In genomic region chr4:1253831-1254230, GRCh38 we compare ENCODE assay signal across 19 cellular contexts. TPM values are rescaled to one million over a fixed set of nuclear protein-coding genes. Genes with fewer than 3 reads are reported as not detected.
DNase-seq lines count a peak whose midpoint lies in the region; ATAC-seq and TF ChIP-seq lines count a peak whose summit lies in the region.
"Had no signal": no experiment of that assay in that cellular context is flagged by ENCODE, and none has a peak within 500 bp of the region (broad histone marks: within the 10 kb centered on the region; RNA-seq: fewer than 3 reads in every experiment).

No MANE protein-coding gene starts in this region.

- no peak for TF ChIP-seq CTCF in GM20000 (IDR thresholded peaks at IDR 0.05; ENCODE audit: extremely low read depth, missing control alignments)
- no peak for TF ChIP-seq CTCF in WTC11 (IDR thresholded peaks at IDR 0.05)

- no peak overlapping the region for H3K27ac ChIP-seq in BLaER1
- H3K27ac ChIP-seq: 22Rv1, lower lobe of right lung, right lobe of liver, RWPE1, transverse colon had no signal

- peaks cover 17% of the 10 kb centered on the region for H3K4me1 ChIP-seq in BLaER1

- no peak overlapping the region for H3K9ac ChIP-seq in BLaER1

- ATAC-seq in activated CD8-positive, alpha-beta T cell treated with anti-CD3 and anti-CD28 coated beads, Interleukin-2, amount 10 ng/mL, durations not matched to agents 7 days and 5 days, result no peak
- ATAC-seq in WTC11, result no peak
- ATAC-seq: GM23338, lower lobe of right lung, right lobe of liver had no signal

- H3K36me3 Mint-ChIP-seq in T-helper 1 cell treated with Interleukin-12 subunit alpha and Interleukin-12 subunit beta and Interleukin-4 antibody, amounts not matched to agents 30 μg/mL and 1 μg/mL, for 36 hours (ENCODE audit: low read depth), result peaks cover 51% of the 10 kb centered on the region
- H3K36me3 Mint-ChIP-seq in activated CD8-positive, alpha-beta T cell treated with anti-CD3 and anti-CD28 coated beads, Interleukin-2, amount 10 ng/mL, durations not matched to agents 7 days and 5 days (ENCODE audit: low read depth), result peaks cover 72% of the 10 kb centered on the region
- H3K36me3 Mint-ChIP-seq in immature natural killer cell (peaks cover 0 to 14% (median 0%) of the 10 kb centered on the region in 3 donors), WTC11 (peaks cover 58% of the 10 kb centered on the region)

- H4K20me1 ChIP-seq in BLaER1, result no peaks in the 10 kb centered on the region

- peaks cover 55% of the 10 kb centered on the region for H3K9me3 Mint-ChIP-seq in T-helper 1 cell treated with Interleukin-12 subunit alpha and Interleukin-12 subunit beta and Interleukin-4 antibody, amounts not matched to agents 30 μg/mL and 1 μg/mL, for 36 hours
- peaks cover 49% of the 10 kb centered on the region for H3K9me3 Mint-ChIP-seq in activated CD8-positive, alpha-beta T cell treated with anti-CD3 and anti-CD28 coated beads, Interleukin-2, amount 10 ng/mL, durations not matched to agents 7 days and 5 days (ENCODE audit: insufficient read depth)
- H3K9me3 Mint-ChIP-seq in immature natural killer cell (peaks cover 0 to 3% (median 1%) of the 10 kb centered on the region in 6 donors), WTC11 (peaks cover 81% of the 10 kb centered on the region)

- peaks cover 35% of the 10 kb centered on the region for H3K4me1 Mint-ChIP-seq in T-helper 1 cell treated with Interleukin-12 subunit alpha and Interleukin-12 subunit beta and Interleukin-4 antibody, amounts not matched to agents 30 μg/mL and 1 μg/mL, for 36 hours (ENCODE audit: low read depth)
- H3K4me1 Mint-ChIP-seq in activated CD8-positive, alpha-beta T cell treated with anti-CD3 and anti-CD28 coated beads, Interleukin-2, amount 10 ng/mL, durations not matched to agents 7 days and 5 days (ENCODE audit: low read depth), result peaks cover 60% of the 10 kb centered on the region
- peaks cover 57 to 76% of the 10 kb centered on the region in 2 donors for H3K4me1 Mint-ChIP-seq in immature natural killer cell
- H3K4me1 Mint-ChIP-seq in WTC11, result peaks cover 5% of the 10 kb centered on the region; the same call in 1 of the 2 replicates

- peak overlapping the region; percentile 31 for H3K27ac Mint-ChIP-seq in T-helper 1 cell treated with Interleukin-12 subunit alpha and Interleukin-12 subunit beta and Interleukin-4 antibody, amounts not matched to agents 30 μg/mL and 1 μg/mL, for 36 hours
- peak overlapping the region; percentile 86 for H3K27ac Mint-ChIP-seq in activated CD8-positive, alpha-beta T cell treated with anti-CD3 and anti-CD28 coated beads, Interleukin-2, amount 10 ng/mL, durations not matched to agents 7 days and 5 days
- H3K27ac Mint-ChIP-seq in immature natural killer cell, result peak overlapping the region; percentile 67 to 88 (median 80)
- H3K27ac Mint-ChIP-seq in WTC11, result no peak overlapping the region
- H3K27ac Mint-ChIP-seq: activated B cell treated with CpG ODN at 0.5 μM for 24 hours, GM23338 had no signal

- DNase-seq in T-helper 1 cell, result no peak
- DNase-seq in activated CD8-positive, alpha-beta T cell treated with anti-CD3 and anti-CD28 coated beads, Interleukin-2, amount 10 ng/mL, durations not matched to agents 7 days and 5 days, result no peak
- DNase-seq in immature natural killer cell, result no peak
- DNase-seq in GM20000 (ENCODE audit: low spot score), result no peak
- DNase-seq in SHP77 treated with DMSO at 0.1 percent for 48 hours (lab: John Stamatoyannopoulos, UW), result no peak
- no peak for DNase-seq in WTC11 (ENCODE audit: low spot score)
- DNase-seq: activated B cell treated with CpG ODN at 0.5 μM for 24 hours, kidney glomerular epithelial cell, lower lobe of right lung, MG63, NCI-H1436, posterior cingulate gyrus, right lobe of liver, transverse colon had no signal

- no peak overlapping the region for H3K4me3 Mint-ChIP-seq in T-helper 1 cell treated with Interleukin-12 subunit alpha and Interleukin-12 subunit beta and Interleukin-4 antibody, amounts not matched to agents 30 μg/mL and 1 μg/mL, for 36 hours
- peak overlapping the region; percentile 53 for H3K4me3 Mint-ChIP-seq in activated CD8-positive, alpha-beta T cell treated with anti-CD3 and anti-CD28 coated beads, Interleukin-2, amount 10 ng/mL, durations not matched to agents 7 days and 5 days
- H3K4me3 Mint-ChIP-seq in immature natural killer cell (peak overlapping the region in 3 of 5 donors; percentile 1 to 52 (median 21)), WTC11 (no peak overlapping the region)
- H3K4me3 Mint-ChIP-seq: activated B cell treated with CpG ODN at 0.5 μM for 24 hours, GM23338 had no signal

- CTCF ChIA-PET in activated CD8-positive, alpha-beta T cell treated with anti-CD3 and anti-CD28 coated beads, Interleukin-2, amount 10 ng/mL, durations not matched to agents 7 days and 5 days (lab: Charles Lee), result interaction anchor here (1.2 to 1.3 kb wide), 2 partner anchors 10 to 13 kb away, joined by 3 to 6 read pairs; no protein-coding TSS in a partner anchor
- CTCF ChIA-PET in WTC11 (lab: Charles Lee), result no interaction called here

- no peak overlapping the region for H3K4me2 ChIP-seq in BLaER1
- H3K4me2 ChIP-seq: GM23338 had no signal

- 0 out of 2 replicates have a peak overlapping the region, but pooled peaks have one; percentile 19 for H3K4me3 ChIP-seq in BLaER1
- H3K4me3 ChIP-seq: GM23338, lower lobe of right lung, MG63, right lobe of liver, transverse colon had no signal

- no peaks in the 10 kb centered on the region for H3K27me3 ChIP-seq in BLaER1
- H3K27me3 ChIP-seq: MG63, right lobe of liver, transverse colon had no signal

- peaks cover 45% of the 10 kb centered on the region for H3K36me3 ChIP-seq in BLaER1
- H3K36me3 ChIP-seq: right lobe of liver, transverse colon had no signal

- POLR2A ChIA-PET in activated CD8-positive, alpha-beta T cell treated with anti-CD3 and anti-CD28 coated beads, Interleukin-2, amount 10 ng/mL, durations not matched to agents 7 days and 5 days (lab: Charles Lee), result interaction anchor here (1.4 kb wide), 1 partner anchor 12 kb away, joined by 3 read pairs; no protein-coding TSS in a partner anchor
- POLR2A ChIA-PET in WTC11 (lab: Charles Lee), result no interaction called here

- no peaks in the 10 kb centered on the region for H3K27me3 Mint-ChIP-seq in T-helper 1 cell treated with Interleukin-12 subunit alpha and Interleukin-12 subunit beta and Interleukin-4 antibody, amounts not matched to agents 30 μg/mL and 1 μg/mL, for 36 hours (ENCODE audit: low read depth)
- H3K27me3 Mint-ChIP-seq in activated CD8-positive, alpha-beta T cell treated with anti-CD3 and anti-CD28 coated beads, Interleukin-2, amount 10 ng/mL, durations not matched to agents 7 days and 5 days (ENCODE audit: low read depth), result no peaks in the 10 kb centered on the region
- H3K27me3 Mint-ChIP-seq in immature natural killer cell (ENCODE audit: low read depth in 3 of 3), result peaks cover 9 to 21% (median 11%) of the 10 kb centered on the region in 3 donors
- H3K27me3 Mint-ChIP-seq in WTC11 (ENCODE audit: low read depth), result peaks cover 55% of the 10 kb centered on the region
- H3K27me3 Mint-ChIP-seq: activated B cell treated with CpG ODN at 0.5 μM for 24 hours had no signal

- H3K9me3 ChIP-seq in BLaER1, result peaks cover 83% of the 10 kb centered on the region
- H3K9me3 ChIP-seq: lower lobe of right lung, transverse colon had no signal

TF ChIP-seq in WTC11, 78 proteins besides CTCF, POLR2A, EP300 and RAD21:
- TF ChIP-seq USF1 (CRISPR knock-in tag; IDR thresholded peaks at IDR 0.05) (no peak), FOXP1 (CRISPR knock-in tag; IDR thresholded peaks at IDR 0.05; ENCODE audit: borderline replicate concordance) (no peak), IRF2 (CRISPR knock-in tag; IDR thresholded peaks at IDR 0.05; ENCODE audit: borderline replicate concordance, low read depth) (no peak), ZNF425 (CRISPR knock-in tag; conservative IDR thresholded peaks at IDR 0.05) (no peak), ZNF232 (CRISPR knock-in tag; IDR thresholded peaks at IDR 0.05) (no peak)
TF ChIP-seq in WTC11: peak in this region for 0.

RNA-seq across cellular contexts. Expression of gene CTBP1, which starts 4.9 kb away (rescaled TPM):
- total RNA-seq in activated CD8-positive, alpha-beta T cell treated with anti-CD3 and anti-CD28 coated beads, Interleukin-2, amount 10 ng/mL, durations not matched to agents 7 days and 5 days, result 100 to 1,000 TPM; 214 to 217 TPM
- polyA plus RNA-seq in immature natural killer cell, result 100 to 1,000 TPM in 1 of 3 donors, 10 to 100 TPM in 2; 72.1 to 110 (median 77.7) TPM
- 143 to 167 TPM (median 159 TPM) in 3 replicates for total RNA-seq in WTC11 (2021)

RNA-seq across cellular contexts. Expression of gene MAEA, which starts 35.9 kb away (rescaled TPM):
- 10 to 100 TPM; 60.3 to 65.1 TPM for total RNA-seq in activated CD8-positive, alpha-beta T cell treated with anti-CD3 and anti-CD28 coated beads, Interleukin-2, amount 10 ng/mL, durations not matched to agents 7 days and 5 days
- 10 to 100 TPM; 60.7 to 76.0 (median 72.9) TPM for polyA plus RNA-seq in immature natural killer cell
- 66.9 to 86.9 TPM (median 79.8 TPM) in 3 replicates for total RNA-seq in WTC11 (2021)

Comparison
In these comparisons a context has a peak if more than half of its experiments do, and no peak if none do; other contexts are left out.
1. H3K4me3 Mint-ChIP-seq: peak in activated CD8-positive, alpha-beta T cell treated with anti-CD3 and anti-CD28 coated beads, Interleukin-2, amount 10 ng/mL, durations not matched to agents 7 days and 5 days (single experiment) and immature natural killer cell (3 of 5); none in T-helper 1 cell treated with Interleukin-12 subunit alpha and Interleukin-12 subunit beta and Interleukin-4 antibody, amounts not matched to agents 30 μg/mL and 1 μg/mL, for 36 hours (single experiment) and WTC11 (single experiment).